ENCODE assay signal across 8 cellular contexts in the genomic region with DNA sequence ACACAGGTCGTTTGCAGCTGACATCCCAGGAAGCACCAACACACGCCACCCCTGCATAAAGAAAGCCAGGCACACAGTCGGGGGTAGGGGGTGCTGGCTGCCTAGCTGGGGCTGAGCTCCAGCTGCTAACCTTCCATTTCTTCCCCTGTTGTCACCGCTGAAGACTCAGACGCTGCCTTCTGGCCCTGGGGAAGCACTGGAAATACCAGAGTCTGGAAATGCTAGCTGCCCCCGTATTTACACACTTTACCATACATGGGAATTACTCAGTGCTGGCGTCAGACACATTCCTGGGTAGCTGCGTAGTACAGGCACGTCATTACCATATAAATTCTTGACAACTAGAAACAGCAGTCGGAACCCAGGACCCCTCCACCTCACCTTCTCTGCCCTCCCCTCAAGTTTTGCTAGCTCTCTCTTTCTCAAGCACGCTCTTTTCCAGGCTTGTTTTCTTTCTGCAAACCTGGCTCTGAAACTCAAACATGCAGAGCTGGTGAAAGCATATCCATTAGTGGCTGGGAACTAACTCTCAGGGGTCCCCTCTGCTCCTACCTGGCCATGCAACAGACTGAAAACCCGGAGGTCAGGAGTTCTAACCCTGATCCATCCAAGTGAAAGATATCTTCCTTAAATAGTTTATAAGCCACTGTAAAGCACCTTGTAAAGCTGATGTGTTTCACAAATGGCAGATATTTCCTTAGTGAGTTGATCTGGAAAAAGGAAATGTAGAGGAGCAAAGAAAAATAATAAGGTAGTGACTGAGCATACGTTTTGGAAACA. TPM values are rescaled to one million over a fixed set of nuclear protein-coding genes. Genes with fewer than 3 reads are reported as not detected.
DNase-seq lines count a peak whose midpoint lies in the region; ATAC-seq and TF ChIP-seq lines count a peak whose summit lies in the region.

No MANE protein-coding gene starts in this region.

- no peak overlapping the region for H3K27ac Mint-ChIP-seq in activated T-helper 2 cell treated with anti-CD3 and anti-CD28 coated beads, Interferon-gamma antibody, Interleukin-2, Interleukin-4, amounts not matched to agents 10 μg/mL and 5 μg/mL and 100 μg/mL, durations not matched to agents 14 hours and 24 hours and 36 hours
- peak overlapping the region in 1 of 6 donors; percentile 30 for H3K27ac Mint-ChIP-seq in immature natural killer cell

- TF ChIP-seq CTCF in RWPE2 (IDR thresholded peaks at IDR 0.05; ENCODE audit: poor library complexity, severe bottlenecking) (no peak), fibroblast of villous mesenchyme (IDR thresholded peaks at IDR 0.05; ENCODE audit: insufficient read depth, low read depth, low read length) (no peak)

- no peaks in the 10 kb centered on the region for H3K27me3 Mint-ChIP-seq in activated T-helper 2 cell treated with anti-CD3 and anti-CD28 coated beads, Interferon-gamma antibody, Interleukin-2, Interleukin-4, amounts not matched to agents 10 μg/mL and 5 μg/mL and 100 μg/mL, durations not matched to agents 14 hours and 24 hours and 36 hours (ENCODE audit: low read depth)
- peaks cover 0 to 4% (median 0%) of the 10 kb centered on the region in 3 donors for H3K27me3 Mint-ChIP-seq in immature natural killer cell (ENCODE audit: low read depth in 3 of 3)

- DNase-seq in GM03348 (ENCODE audit: low spot score) (peak; percentile 85), RWPE2 (ENCODE audit: low spot score) (peak; percentile 86), fibroblast of villous mesenchyme (ENCODE audit: low read depth) (peak; percentile 99), renal cortical epithelial cell (ENCODE audit: low read depth) (peak; percentile 93), immature natural killer cell (no peak), cerebellar nuclear complex (lab: John Stamatoyannopoulos, UW) (no peak)
- DNase-seq in activated T-helper 2 cell treated with anti-CD3 and anti-CD28 coated beads, Interferon-gamma antibody, Interleukin-2, Interleukin-4, amounts not matched to agents 10 μg/mL and 5 μg/mL and 100 μg/mL, durations not matched to agents 14 hours and 24 hours and 36 hours (ENCODE audit: low spot score), result no peak

- intact Hi-C loops in activated T-helper 2 cell treated with anti-CD3 and anti-CD28 coated beads, Interferon-gamma antibody, Interleukin-2, Interleukin-4, amounts not matched to agents 10 μg/mL and 5 μg/mL and 100 μg/mL, durations not matched to agents 14 hours and 24 hours and 36 hours (cut with micrococcal nuclease), result no loop called here

- H3K4me3 ChIP-seq in RWPE2 (ENCODE audit: severe bottlenecking) (no peak overlapping the region), fibroblast of villous mesenchyme (ENCODE audit: low read depth, low read length) (peak overlapping the region; percentile 40)

- peaks cover 36% of the 10 kb centered on the region for H3K36me3 ChIP-seq in RWPE2 (ENCODE audit: low read depth)

- no peak overlapping the region for H3K4me3 Mint-ChIP-seq in activated T-helper 2 cell treated with anti-CD3 and anti-CD28 coated beads, Interferon-gamma antibody, Interleukin-2, Interleukin-4, amounts not matched to agents 10 μg/mL and 5 μg/mL and 100 μg/mL, durations not matched to agents 14 hours and 24 hours and 36 hours (ENCODE audit: low read depth)
- H3K4me3 Mint-ChIP-seq in immature natural killer cell, result no peak overlapping the region

- H3K27me3 ChIP-seq in RWPE2 (ENCODE audit: insufficient read depth, poor library complexity, severe bottlenecking), result no peaks in the 10 kb centered on the region

- H3K4me1 Mint-ChIP-seq in activated T-helper 2 cell treated with anti-CD3 and anti-CD28 coated beads, Interferon-gamma antibody, Interleukin-2, Interleukin-4, amounts not matched to agents 10 μg/mL and 5 μg/mL and 100 μg/mL, durations not matched to agents 14 hours and 24 hours and 36 hours (ENCODE audit: low read depth), result peaks cover 21% of the 10 kb centered on the region
- H3K4me1 Mint-ChIP-seq in immature natural killer cell, result peaks cover 29 to 35% of the 10 kb centered on the region in 2 donors

- no peaks in the 10 kb centered on the region for H3K9me3 ChIP-seq in RWPE2 (ENCODE audit: severe bottlenecking)

- peaks cover 37% of the 10 kb centered on the region for H3K4me1 ChIP-seq in RWPE2 (ENCODE audit: insufficient read depth, poor library complexity, severe bottlenecking)

- peak overlapping the region; percentile 89 for H3K27ac ChIP-seq in RWPE2 (ENCODE audit: poor library complexity, severe bottlenecking)

- H3K9me3 Mint-ChIP-seq in activated T-helper 2 cell treated with anti-CD3 and anti-CD28 coated beads, Interferon-gamma antibody, Interleukin-2, Interleukin-4, amounts not matched to agents 10 μg/mL and 5 μg/mL and 100 μg/mL, durations not matched to agents 14 hours and 24 hours and 36 hours, result no peaks in the 10 kb centered on the region
- no peaks in the 10 kb centered on the region for H3K9me3 Mint-ChIP-seq in immature natural killer cell

- peaks cover 3% of the 10 kb centered on the region for H3K36me3 Mint-ChIP-seq in activated T-helper 2 cell treated with anti-CD3 and anti-CD28 coated beads, Interferon-gamma antibody, Interleukin-2, Interleukin-4, amounts not matched to agents 10 μg/mL and 5 μg/mL and 100 μg/mL, durations not matched to agents 14 hours and 24 hours and 36 hours (ENCODE audit: low read depth)
- no peaks in the 10 kb centered on the region for H3K36me3 Mint-ChIP-seq in immature natural killer cell

- peak; percentile 71 for ATAC-seq in RWPE2 (ENCODE audit: low read depth)
- no peak for ATAC-seq in GM18498 (IDR thresholded peaks at IDR 0.05; ENCODE audit: unreplicated experiment)

RNA-seq across cellular contexts. Expression of a gene that starts 3.3 kb away (rescaled TPM):
- total RNA-seq in fibroblast of villous mesenchyme (931 and 941 TPM in 2 replicates), renal cortical epithelial cell (253 and 495 TPM in 2 replicates)
- 61.4 and 62.9 TPM in 2 replicates for total RNA-seq in activated T-helper 2 cell treated with anti-CD3 and anti-CD28 coated beads, Interferon-gamma antibody, Interleukin-2, Interleukin-4, amounts not matched to agents 10 μg/mL and 5 μg/mL and 100 μg/mL, durations not matched to agents 14 hours and 24 hours and 36 hours
- polyA plus RNA-seq in immature natural killer cell, result 10 to 100 TPM; 58.0 to 72.9 (median 61.8) TPM

RNA-seq across cellular contexts. Expression of a gene that starts 34.6 kb away (rescaled TPM):
- total RNA-seq in fibroblast of villous mesenchyme, result 65.1 and 70.0 TPM in 2 replicates
- 65.5 and 126 TPM in 2 replicates for total RNA-seq in renal cortical epithelial cell
- total RNA-seq in activated T-helper 2 cell treated with anti-CD3 and anti-CD28 coated beads, Interferon-gamma antibody, Interleukin-2, Interleukin-4, amounts not matched to agents 10 μg/mL and 5 μg/mL and 100 μg/mL, durations not matched to agents 14 hours and 24 hours and 36 hours, result 8.8 and 9.2 TPM in 2 replicates
- polyA plus RNA-seq in immature natural killer cell, result 10 to 100 TPM in 1 of 3 donors, under 1 TPM in 1, not detected in 1; 0.62 to 10.8 TPM

RNA-seq across cellular contexts. Expression of a gene that starts 35.3 kb away (rescaled TPM):
- total RNA-seq in fibroblast of villous mesenchyme (37.6 and 48.6 TPM in 2 replicates), renal cortical epithelial cell (5.2 and 17.1 TPM in 2 replicates)
- 1.3 and 1.6 TPM in 2 replicates for total RNA-seq in activated T-helper 2 cell treated with anti-CD3 and anti-CD28 coated beads, Interferon-gamma antibody, Interleukin-2, Interleukin-4, amounts not matched to agents 10 μg/mL and 5 μg/mL and 100 μg/mL, durations not matched to agents 14 hours and 24 hours and 36 hours
- polyA plus RNA-seq in immature natural killer cell, result under 1 TPM in 2 of 3 donors, not detected in 1; 0.23 to 0.56 TPM

Comparison
In these comparisons a context has a peak if more than half of its experiments do, and no peak if none do; other contexts are left out.
1. DNase-seq: peak in GM03348 (single experiment), RWPE2 (single experiment), fibroblast of villous mesenchyme (single experiment) and renal cortical epithelial cell (single experiment); none in activated T-helper 2 cell treated with anti-CD3 and anti-CD28 coated beads, Interferon-gamma antibody, Interleukin-2, Interleukin-4, amounts not matched to agents 10 μg/mL and 5 μg/mL and 100 μg/mL, durations not matched to agents 14 hours and 24 hours and 36 hours (single experiment), immature natural killer cell (0 of 3) and cerebellar nuclear complex (0 of 2).